In genomic region chr3:183428140-183429023, GRCh38 we compare ENCODE assay signal across 8 cellular contexts. TPM values are rescaled to one million over a fixed set of nuclear protein-coding genes. Genes with fewer than 3 reads are reported as not detected.
A peak's percentile ranks its signal among the peaks of the same experiment; 100 is the strongest.
DNase-seq lines count a peak whose midpoint lies in the region; ATAC-seq and TF ChIP-seq lines count a peak whose summit lies in the region.

A gene with protein sequence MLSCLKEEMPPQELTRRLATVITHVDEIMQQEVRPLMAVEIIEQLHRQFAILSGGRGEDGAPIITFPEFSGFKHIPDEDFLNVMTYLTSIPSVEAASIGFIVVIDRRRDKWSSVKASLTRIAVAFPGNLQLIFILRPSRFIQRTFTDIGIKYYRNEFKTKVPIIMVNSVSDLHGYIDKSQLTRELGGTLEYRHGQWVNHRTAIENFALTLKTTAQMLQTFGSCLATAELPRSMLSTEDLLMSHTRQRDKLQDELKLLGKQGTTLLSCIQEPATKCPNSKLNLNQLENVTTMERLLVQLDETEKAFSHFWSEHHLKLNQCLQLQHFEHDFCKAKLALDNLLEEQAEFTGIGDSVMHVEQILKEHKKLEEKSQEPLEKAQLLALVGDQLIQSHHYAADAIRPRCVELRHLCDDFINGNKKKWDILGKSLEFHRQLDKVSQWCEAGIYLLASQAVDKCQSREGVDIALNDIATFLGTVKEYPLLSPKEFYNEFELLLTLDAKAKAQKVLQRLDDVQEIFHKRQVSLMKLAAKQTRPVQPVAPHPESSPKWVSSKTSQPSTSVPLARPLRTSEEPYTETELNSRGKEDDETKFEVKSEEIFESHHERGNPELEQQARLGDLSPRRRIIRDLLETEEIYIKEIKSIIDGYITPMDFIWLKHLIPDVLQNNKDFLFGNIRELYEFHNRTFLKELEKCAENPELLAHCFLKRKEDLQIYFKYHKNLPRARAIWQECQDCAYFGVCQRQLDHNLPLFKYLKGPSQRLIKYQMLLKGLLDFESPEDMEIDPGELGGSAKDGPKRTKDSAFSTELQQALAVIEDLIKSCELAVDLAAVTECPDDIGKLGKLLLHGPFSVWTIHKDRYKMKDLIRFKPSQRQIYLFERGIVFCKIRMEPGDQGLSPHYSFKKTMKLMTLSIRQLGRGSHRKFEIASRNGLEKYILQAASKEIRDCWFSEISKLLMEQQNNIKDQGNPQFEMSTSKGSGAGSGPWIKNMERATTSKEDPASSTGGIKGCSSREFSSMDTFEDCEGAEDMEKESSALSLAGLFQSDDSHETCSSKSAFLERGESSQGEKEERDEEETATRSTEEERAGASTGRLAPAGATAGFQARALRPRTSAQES (minus strand): TSS chr3:183428619. CDS start chr3:183427977, 642 bp downstream.

- ATAC-seq in GM18909 (IDR thresholded peaks at IDR 0.05; ENCODE audit: poor library complexity, unreplicated experiment), result peak; percentile 66
- ATAC-seq in HG03457 (IDR thresholded peaks at IDR 0.05; ENCODE audit: unreplicated experiment), result peak; percentile 46
- ATAC-seq in natural killer cell treated with Interleukin-12 subunit alpha and Interleukin-12 subunit beta and Interleukin-15 and Interleukin-18, amount 100 ng/mL, for 72 hours, result peak; percentile 90 to 94

- TF ChIP-seq CTCF in A673 (conservative IDR thresholded peaks at IDR 0.05; ENCODE audit: low read depth, low read length) (no peak), fibroblast of mammary gland (conservative IDR thresholded peaks at IDR 0.05; ENCODE audit: control insufficient read depth, insufficient read depth, low read depth, low read length) (no peak)

- CTCF ChIA-PET in A673 (lab: Charles Lee), result no interaction called here

- peaks cover 11 to 16% of the 10 kb centered on the region in 2 donors for H3K27me3 Mint-ChIP-seq in natural killer cell treated with Interleukin-12 subunit alpha and Interleukin-12 subunit beta and Interleukin-15 and Interleukin-18, amount 100 ng/mL, for 72 hours

- H3K4me1 Mint-ChIP-seq in natural killer cell treated with Interleukin-12 subunit alpha and Interleukin-12 subunit beta and Interleukin-15 and Interleukin-18, amount 100 ng/mL, for 72 hours (ENCODE audit: low read depth in 2 of 2), result peaks cover 23 to 28% of the 10 kb centered on the region in 2 donors

- no TSS peak for BruUV-seq in A673 (replicated peaks; lab: Mats Ljungman, UMichigan)

- H3K9me3 Mint-ChIP-seq in natural killer cell treated with Interleukin-12 subunit alpha and Interleukin-12 subunit beta and Interleukin-15 and Interleukin-18, amount 100 ng/mL, for 72 hours, result no peaks in the 10 kb centered on the region

- no peaks in the 10 kb centered on the region for H3K9me3 ChIP-seq in A673 (ENCODE audit: low read depth, low read length, poor library complexity, severe bottlenecking)

- H3K36me3 Mint-ChIP-seq in natural killer cell treated with Interleukin-12 subunit alpha and Interleukin-12 subunit beta and Interleukin-15 and Interleukin-18, amount 100 ng/mL, for 72 hours, result no peaks in the 10 kb centered on the region

- peak within 1 kb of the TSS; percentile 86 for H3K4me3 Mint-ChIP-seq in natural killer cell treated with Interleukin-12 subunit alpha and Interleukin-12 subunit beta and Interleukin-15 and Interleukin-18, amount 100 ng/mL, for 72 hours

- peak within 1 kb of the TSS in 1 of 2 donors; percentile 50 for H3K27ac Mint-ChIP-seq in natural killer cell treated with Interleukin-12 subunit alpha and Interleukin-12 subunit beta and Interleukin-15 and Interleukin-18, amount 100 ng/mL, for 72 hours

- H3K36me3 ChIP-seq in A673 (ENCODE audit: insufficient read depth, low read length, poor library complexity, severe bottlenecking), result no peaks in the 10 kb centered on the region

- no peaks in the 10 kb centered on the region for H3K4me1 ChIP-seq in A673 (ENCODE audit: insufficient read depth, low read length, poor library complexity, severe bottlenecking)

- H3K27me3 ChIP-seq in A673 (replicated peaks; ENCODE audit: insufficient read depth, low read depth, low read length, poor library complexity), result peaks cover 62% of the 10 kb centered on the region

- no peak within 1 kb of the TSS for H3K27ac ChIP-seq in A673 (ENCODE audit: low read depth, low read length, poor library complexity, severe bottlenecking)

- peak within 1 kb of the TSS; percentile 50 for H3K4me3 ChIP-seq in A673 (ENCODE audit: low read depth, low read length, poor library complexity, severe bottlenecking)
- H3K4me3 ChIP-seq in fibroblast of mammary gland (ENCODE audit: control insufficient read depth, low read depth, low read length), result peak within 1 kb of the TSS; percentile 55

- DNase-seq in A673 (ENCODE audit: low spot score) (peak; percentile 39), NOMO-1 treated with dmso at 0.1 percent for 144 hours (lab: John Stamatoyannopoulos, UW; ENCODE audit: unreplicated experiment) (peak; percentile 76), activated T-helper 1 cell treated with Interleukin-2 at 50 U/mL for 16 hours (ENCODE audit: low read depth) (peak; percentile 60), fibroblast of mammary gland (ENCODE audit: low read depth) (peak; percentile 27)
- peak; percentile 89 for DNase-seq in natural killer cell treated with Interleukin-12 subunit alpha and Interleukin-12 subunit beta and Interleukin-15 and Interleukin-18, amount 100 ng/mL, for 72 hours (ENCODE audit: low spot score)
- DNase-seq in stimulated activated naive CD4-positive, alpha-beta T cell (lab: John Stamatoyannopoulos, UW), result peak; percentile 28 to 58 (median 47)

- POLR2A ChIA-PET in A673 (lab: Charles Lee; ENCODE audit: low non-redundant PET), result no interaction called here

- intact Hi-C loops in A673 (cut with micrococcal nuclease; ENCODE audit: unreplicated experiment), result no loop called here

RNA-seq across cellular contexts. Expression of the gene that starts here (rescaled TPM):
- total RNA-seq in A673 (2021), result 0.26 TPM in 1 of 2 replicates, not detected in the other
- total RNA-seq in natural killer cell treated with Interleukin-12 subunit alpha and Interleukin-12 subunit beta and Interleukin-15 and Interleukin-18, amount 100 ng/mL, for 72 hours, result 1 to 10 TPM; 3.0 to 3.3 TPM

Comparison
In these comparisons a context has a peak if more than half of its experiments do, and no peak if none do; other contexts are left out.
1. Peak in DNase-seq and H3K4me3 ChIP-seq in A673; RNA of the gene not detected or under 1 TPM.
2. DNase-seq: peak in every context shown above with its lines; median percentile 89 in natural killer cell treated with Interleukin-12 subunit alpha and Interleukin-12 subunit beta and Interleukin-15 and Interleukin-18, amount 100 ng/mL, for 72 hours; 76 in NOMO-1 treated with dmso at 0.1 percent for 144 hours; 60 in activated T-helper 1 cell treated with Interleukin-2 at 50 U/mL for 16 hours; 47 in stimulated activated naive CD4-positive, alpha-beta T cell; 39 in A673; 27 in fibroblast of mammary gland.